ENCODE assay signal across 31 cellular contexts in genomic region chr7:138194567-138194966, GRCh38.
"Had no signal": no experiment of that assay in that cellular context is flagged by ENCODE, and none has a peak within 500 bp of the region (broad histone marks: within the 10 kb centered on the region; RNA-seq: fewer than 3 reads in every experiment).

No MANE protein-coding gene starts in this region.

- H3K9me3 ChIP-seq: ascending aorta, body of pancreas had no signal

- H3K27ac ChIP-seq: ascending aorta, body of pancreas, SK-N-MC had no signal

- H3K36me3 ChIP-seq: ascending aorta had no signal

- ATAC-seq: activated CD8-positive, alpha-beta T cell treated with anti-CD3 and anti-CD28 coated beads, Interleukin-2, amount 10 ng/mL, durations not matched to agents 7 days and 5 days; activated naive CD4-positive, alpha-beta T cell treated with anti-CD3 and anti-CD28 coated beads, Interleukin-2, amount 50 U/mL, for 72 hours; activated naive CD8-positive, alpha-beta T cell treated with anti-CD3 and anti-CD28 coated beads, Interleukin-2, amount 50 U/mL, for 24 hours; body of pancreas; K562; Panc1; Right ventricle myocardium inferior had no signal

- FAIRE-seq: bronchial epithelial cell, K562 had no signal

- DNase-seq: activated CD4-positive, alpha-beta T cell treated with anti-CD3 and anti-CD28 coated beads for 48 hours; activated CD4-positive, alpha-beta T cell treated with anti-CD3 and anti-CD28 coated beads, Interleukin-2, amount 50 U/mL, for 4 hours; activated CD4-positive, CD25-positive, alpha-beta regulatory T cell treated with anti-CD3 and anti-CD28 coated beads, Interleukin-2, amount 50 U/mL, for 72 hours; activated CD8-positive, alpha-beta memory T cell treated with anti-CD3 and anti-CD28 coated beads, Interleukin-2, amount 50 U/mL, for 48 hours; activated CD8-positive, alpha-beta T cell treated with anti-CD3 and anti-CD28 coated beads, Interleukin-2, amount 10 ng/mL, durations not matched to agents 7 days and 5 days; activated effector memory CD4-positive, alpha-beta T cell treated with Interleukin-2 at 50 U/mL for 16 hours; activated naive CD4-positive, alpha-beta T cell; activated naive CD8-positive, alpha-beta T cell treated with anti-CD3 and anti-CD28 coated beads, Interleukin-2, amount 50 U/mL, for 24 hours; activated T-cell treated with anti-CD3 and anti-CD28 coated beads, Interleukin-2, amount 50 U/mL, for 1 hour; amniotic stem cell; body of pancreas; central memory CD4-positive, alpha-beta T cell; Karpas-422; NCI-H1092 treated with DMSO at 0.1 percent for 48 hours; NCI-H1417 treated with DMSO at 0.1 percent for 48 hours; NCI-H1694; NCI-H2107; NCI-H2171 treated with DMSO at 0.1 percent for 48 hours; NCI-H226; NCI-H526; NCI-H82; OCI-M1; RPMI8226; T-helper 1 cell had no signal

- H3K4me1 ChIP-seq: ascending aorta had no signal

- H3K27me3 ChIP-seq: ascending aorta, body of pancreas had no signal

- H3K4me3 ChIP-seq: ascending aorta, body of pancreas, K562, SK-N-MC had no signal
